34 cellular contexts compared by ENCODE assay signal in genomic region chr9:114706709-114707108, GRCh38. TPM values are rescaled to one million over a fixed set of nuclear protein-coding genes. Genes with fewer than 3 reads are reported as not detected.
"Had no signal": no experiment of that assay in that cellular context is flagged by ENCODE, and none has a peak within 500 bp of the region (broad histone marks: within the 10 kb centered on the region; RNA-seq: fewer than 3 reads in every experiment).

No MANE protein-coding gene starts in this region.

- ATAC-seq: gastroesophageal sphincter; mucosa of descending colon; pancreas; sciatic nerve; stimulated activated effector memory CD8-positive, alpha-beta T cell treated with anti-CD3 and anti-CD28 coated beads, Interleukin-12 subunit alpha, Interleukin-12 subunit beta, amount 100 ng/mL, for 72 hours had no signal

- H3K36me3 Mint-ChIP-seq: stimulated activated effector memory CD8-positive, alpha-beta T cell treated with anti-CD3 and anti-CD28 coated beads, Interleukin-12 subunit alpha, Interleukin-12 subunit beta, amount 100 ng/mL, for 72 hours had no signal

- H3K9me3 Mint-ChIP-seq: nephron progenitor cell; stimulated activated effector memory CD8-positive, alpha-beta T cell treated with anti-CD3 and anti-CD28 coated beads, Interleukin-12 subunit alpha, Interleukin-12 subunit beta, amount 100 ng/mL, for 72 hours had no signal

- H3K79me2 ChIP-seq: hepatocyte had no signal

- H3K4me1 ChIP-seq: gastroesophageal sphincter, left ventricle myocardium inferior, pancreas, prostate gland, tibial nerve had no signal

- H2AFZ ChIP-seq: hepatocyte had no signal

- H3K4me2 ChIP-seq: hepatocyte had no signal

- H3K4me3 ChIP-seq: gastroesophageal sphincter, hepatocyte, left ventricle myocardium inferior, lung, mucosa of descending colon, pancreas, prostate gland, skin epidermis, tibial nerve had no signal

- H3K27me3 ChIP-seq: brain microvascular endothelial cell, gastroesophageal sphincter, hepatocyte, pancreas, tibial nerve had no signal

- H3K9me3 ChIP-seq: gastroesophageal sphincter, left ventricle myocardium inferior, mucosa of descending colon, pancreas, prostate gland, tibial nerve had no signal

- H3K4me3 Mint-ChIP-seq: nephron progenitor cell; stimulated activated effector memory CD8-positive, alpha-beta T cell treated with anti-CD3 and anti-CD28 coated beads, Interleukin-12 subunit alpha, Interleukin-12 subunit beta, amount 100 ng/mL, for 72 hours had no signal

- H3K27ac ChIP-seq: brain microvascular endothelial cell, gastroesophageal sphincter, hepatocyte, left ventricle myocardium inferior, pancreas, prostate gland, skin epidermis, tibial nerve had no signal

- H3K36me3 ChIP-seq: brain microvascular endothelial cell, gastroesophageal sphincter, left ventricle myocardium inferior, pancreas, prostate gland, tibial nerve had no signal

- DNase-seq: activated CD4-positive, CD25-positive, alpha-beta regulatory T cell treated with anti-CD3 and anti-CD28 coated beads, Interleukin-2, amount 50 U/mL, for 72 hours; activated effector memory CD4-positive, alpha-beta T cell treated with Interleukin-2 at 50 U/mL for 16 hours; activated naive CD4-positive, alpha-beta T cell treated with anti-CD3 and anti-CD28 coated beads, Interleukin-2, amount 50 U/mL, for 16 hours; activated T-cell treated with anti-CD3 and anti-CD28 coated beads for 4 hours; brain microvascular endothelial cell; islet precursor cell; left ventricle myocardium inferior; mucosa of descending colon; nephron progenitor cell; pancreas; retina; SHP77 treated with DMSO at 0.1 percent for 48 hours; stimulated activated CD4-positive, alpha-beta T cell treated with anti-CD3 and anti-CD28 coated beads, Interleukin-4, amount 100 ng/mL, for 24 hours; SW 1271; T-helper 2 cell had no signal

- H3K4me1 Mint-ChIP-seq: nephron progenitor cell had no signal

- H3K27ac Mint-ChIP-seq: nephron progenitor cell; stimulated activated effector memory CD8-positive, alpha-beta T cell treated with anti-CD3 and anti-CD28 coated beads, Interleukin-12 subunit alpha, Interleukin-12 subunit beta, amount 100 ng/mL, for 72 hours had no signal

RNA-seq across cellular contexts. Expression of gene TEX48, which starts 24.7 kb away (rescaled TPM):
- total RNA-seq: astrocyte, cardiac septum, cerebellum, endothelial cell of umbilical vein, fibroblast of lung, fibroblast of villous mesenchyme, gastroesophageal sphincter, hepatocyte, left ventricle myocardium inferior, lung, mesenteric fat pad, mucosa of descending colon, myocyte, pancreas, prostate gland, sciatic nerve, temporal lobe, tibial nerve, ureter had no signal
- polyA plus RNA-seq: endothelial cell of umbilical vein, esophagus, fibroblast of lung, hepatocyte, lung, pancreas had no signal

RNA-seq across cellular contexts. Expression of gene TEX53, which starts 49.1 kb away (rescaled TPM):
- total RNA-seq: astrocyte, cardiac septum, cerebellum, endothelial cell of umbilical vein, fibroblast of lung, fibroblast of villous mesenchyme, gastroesophageal sphincter, hepatocyte, left ventricle myocardium inferior, lung, mesenteric fat pad, mucosa of descending colon, myocyte, pancreas, prostate gland, sciatic nerve, temporal lobe, tibial nerve, ureter had no signal
- polyA plus RNA-seq: endothelial cell of umbilical vein, esophagus, fibroblast of lung, lung, pancreas had no signal
